ENCODE assay signal across 17 cellular contexts in the genomic region with DNA sequence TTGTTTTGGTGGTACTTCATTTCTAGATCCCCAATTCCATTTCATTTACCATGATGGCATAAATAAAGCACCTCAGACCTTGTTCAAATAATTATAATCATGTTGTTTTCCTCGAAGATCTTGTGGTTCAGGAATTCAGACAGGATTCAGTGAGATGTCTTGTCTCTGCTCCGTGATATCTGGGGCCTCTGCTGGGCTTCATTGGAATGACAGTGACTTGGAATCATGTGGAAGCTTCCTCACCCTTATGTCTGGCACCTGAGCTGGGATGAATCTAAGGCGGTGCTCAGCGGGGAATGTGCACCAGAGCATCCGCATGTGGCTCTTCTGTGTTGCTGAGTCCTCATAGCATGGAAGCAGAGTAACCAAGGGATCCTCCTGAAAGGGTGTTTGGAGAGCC.
DNase-seq lines count a peak whose midpoint lies in the region; ATAC-seq, FAIRE-seq and TF ChIP-seq lines count a peak whose summit lies in the region.
"Had no signal": no experiment of that assay in that cellular context is flagged by ENCODE, and none has a peak within 500 bp of the region (broad histone marks: within the 10 kb centered on the region; RNA-seq: fewer than 3 reads in every experiment).

No MANE protein-coding gene starts in this region.

- H3K27ac Mint-ChIP-seq in nephron progenitor cell (no peak overlapping the region), CD14-positive monocyte (no peak overlapping the region)

- no peak overlapping the region for H3K9ac ChIP-seq in PC-3 (ENCODE audit: low read length)
- H3K9ac ChIP-seq in H1 (replicated peaks in 1 of 4; ENCODE audit: extremely low read depth in 1 of 4, low read depth in 3 of 4, low read length in 3 of 4): no peak overlapping the region

- CTCF ChIA-PET in PC-3 (lab: Charles Lee): no interaction called here
- CTCF ChIA-PET in H1 (lab: Charles Lee; ENCODE audit: partially characterized antibody): interaction anchor here (0.5 to 2.1 kb wide), 8 partner anchors 9 to 372 kb away, joined by 3 to 5 read pairs (median 4); no protein-coding TSS in a partner anchor

- H3K9me3 ChIP-seq in PC-3 (ENCODE audit: low read length) (no peaks in the 10 kb centered on the region), H1 (ENCODE audit: insufficient read depth in 2 of 2, low read depth in 1 of 2, low read length in 1 of 2) (no peaks in the 10 kb centered on the region)
- H3K9me3 ChIP-seq: prostate gland had no signal

- H3K9me3 Mint-ChIP-seq in nephron progenitor cell: no peaks in the 10 kb centered on the region
- H3K9me3 Mint-ChIP-seq in CD14-positive monocyte: peaks cover 4 to 8% (median 5%) of the 10 kb centered on the region in 7 donors

- H3K4me3 Mint-ChIP-seq in nephron progenitor cell (no peak overlapping the region), CD14-positive monocyte (no peak overlapping the region)

- H2BK120ac ChIP-seq in H1 (replicated peaks; ENCODE audit: low read depth, low read length): no peak overlapping the region

- no peaks in the 10 kb centered on the region for H3K79me1 ChIP-seq in H1 (ENCODE audit: low read depth, low read length)

- H2AFZ ChIP-seq in PC-3 (ENCODE audit: low read length) (no peak overlapping the region), H1 (ENCODE audit: low read length) (no peak overlapping the region)
- H2AFZ ChIP-seq: hepatocyte had no signal

- H3K4me1 ChIP-seq in PC-3 (ENCODE audit: insufficient read depth, low read length): no peaks in the 10 kb centered on the region
- no peaks in the 10 kb centered on the region for H3K4me1 ChIP-seq in H1 (replicated peaks in 1 of 4; ENCODE audit: control insufficient read depth in 3 of 4, insufficient read depth in 4 of 4, low read length in 3 of 4)
- H3K4me1 ChIP-seq: prostate gland had no signal

- no peak overlapping the region for H3K4me3 ChIP-seq in PC-3 (ENCODE audit: low read length)
- H3K4me3 ChIP-seq in H1 (ENCODE audit: extremely low read depth in 1 of 4, insufficient read depth in 2 of 4, low read depth in 3 of 4, low read length in 4 of 4): no peak overlapping the region
- H3K4me3 ChIP-seq: hepatocyte, prostate gland had no signal

- H3K27me3 Mint-ChIP-seq in nephron progenitor cell (ENCODE audit: low read depth, poor library complexity) (no peaks in the 10 kb centered on the region), CD14-positive monocyte (ENCODE audit: low read depth in 3 of 3) (no peaks in the 10 kb centered on the region)

- no peak overlapping the region for H2BK5ac ChIP-seq in H1 (ENCODE audit: low read depth, low read length)

- no peak overlapping the region for H3K27ac ChIP-seq in PC-3 (ENCODE audit: low read length)
- H3K27ac ChIP-seq in H1 (ENCODE audit: low read depth, low read length): no peak overlapping the region
- H3K27ac ChIP-seq: hepatocyte, prostate gland had no signal

- TF ChIP-seq EP300 in H1 (IDR thresholded peaks at IDR 0.05; ENCODE audit: borderline replicate concordance in 1 of 2, low read depth in 2 of 2, low read length in 2 of 2): no peak

- POLR2A ChIA-PET in PC-3 (lab: Charles Lee; ENCODE audit: unreplicated experiment): no interaction called here
- POLR2A ChIA-PET in H1 (lab: Charles Lee; ENCODE audit: partially characterized antibody): no interaction called here

- H2BK12ac ChIP-seq in H1 (ENCODE audit: low read depth, low read length): no peak overlapping the region

- no peaks in the 10 kb centered on the region for H3K36me3 ChIP-seq in PC-3 (ENCODE audit: low read depth, low read length)
- H3K36me3 ChIP-seq in H1 (ENCODE audit: control insufficient read depth in 2 of 4, insufficient read depth in 4 of 4, low read length in 3 of 4): no peaks in the 10 kb centered on the region
- H3K36me3 ChIP-seq: prostate gland had no signal

- no peak overlapping the region for H3K23ac ChIP-seq in H1 (ENCODE audit: insufficient read length)

- no peaks in the 10 kb centered on the region for H3F3A ChIP-seq in PC-3 (ENCODE audit: low read length, unreplicated experiment)

- ATAC-seq in PC-3: peak; percentile 62
- ATAC-seq: left lobe of liver had no signal

- no peak overlapping the region for H3K4ac ChIP-seq in H1 (replicated peaks; ENCODE audit: insufficient read length, low read depth, low read length)

- H2AK5ac ChIP-seq in H1 (ENCODE audit: low read depth, low read length): no peak overlapping the region

- no peak overlapping the region for H4K91ac ChIP-seq in H1 (replicated peaks; ENCODE audit: insufficient read length, low read length)

- H3K14ac ChIP-seq in H1 (ENCODE audit: insufficient read length): no peak overlapping the region

- TF ChIP-seq RAD21 in H1 (IDR thresholded peaks at IDR 0.05 in 1 of 2, conservative IDR thresholded peaks at IDR 0.05 in 1 of 2; ENCODE audit: low read depth in 2 of 2, low read length in 2 of 2): peak; percentile 21 to 49

- BruUV-seq in PC-3 (replicated peaks; lab: Mats Ljungman, UMichigan): no TSS peak

- TF ChIP-seq POLR2A in H1 (IDR thresholded peaks at IDR 0.05; ENCODE audit: control extremely low read depth in 1 of 2, low read depth in 2 of 2, low read length in 2 of 2): no peak

- H3K56ac ChIP-seq in H1 (replicated peaks; ENCODE audit: insufficient read length, low read depth, low read length): no peak overlapping the region

- no peak overlapping the region for H2BK20ac ChIP-seq in H1 (ENCODE audit: low read length)

- H3K4me1 Mint-ChIP-seq in nephron progenitor cell: no peaks in the 10 kb centered on the region
- H3K4me1 Mint-ChIP-seq in CD14-positive monocyte: no peaks in the 10 kb centered on the region

- H4K8ac ChIP-seq in H1 (ENCODE audit: extremely low read depth, insufficient read depth, low read length): no peak overlapping the region

- no peak overlapping the region for H4K5ac ChIP-seq in H1 (ENCODE audit: insufficient read length, low read depth, low read length)

- H3K79me2 ChIP-seq in PC-3 (ENCODE audit: low read length) (no peaks in the 10 kb centered on the region), H1 (ENCODE audit: control insufficient read depth in 1 of 2, insufficient read depth in 2 of 2, low read length in 2 of 2) (no peaks in the 10 kb centered on the region)
- H3K79me2 ChIP-seq: hepatocyte had no signal

- intact Hi-C loops in PC-3 (cut with micrococcal nuclease) (loop anchor here (5.0 kb wide), 1 partner anchor 283 kb away; no protein-coding TSS in a partner anchor), CD14-positive monocyte (cut with micrococcal nuclease) (no loop called here)

- no peaks in the 10 kb centered on the region; the same call in 1 of the 2 replicates for H3K23me2 ChIP-seq in H1 (ENCODE audit: low read depth, low read length)

- H4K20me1 ChIP-seq in PC-3 (ENCODE audit: low read length) (no peaks in the 10 kb centered on the region), H1 (replicated peaks in 1 of 2; ENCODE audit: control insufficient read depth in 1 of 2, insufficient read depth in 2 of 2, low read length in 2 of 2) (no peaks in the 10 kb centered on the region)

- no peaks in the 10 kb centered on the region for H3K36me3 Mint-ChIP-seq in nephron progenitor cell (ENCODE audit: low read depth)
- no peaks in the 10 kb centered on the region for H3K36me3 Mint-ChIP-seq in CD14-positive monocyte

- TF ChIP-seq CTCF in PC-3 (conservative IDR thresholded peaks at IDR 0.05; ENCODE audit: low read depth, low read length): peak; percentile 47
- peak in 2 of 3 experiments; percentile 30 to 39; a peak in 2 of 4 replicates for TF ChIP-seq CTCF in H1 (IDR thresholded peaks at IDR 0.05; ENCODE audit: control extremely low read depth in 1 of 3, insufficient read depth in 1 of 3, low read depth in 1 of 3, low read length in 3 of 3)
- peak; percentile 20 for TF ChIP-seq CTCF in nephron progenitor cell (IDR thresholded peaks at IDR 0.05)
- TF ChIP-seq CTCF in CD14-positive monocyte (IDR thresholded peaks at IDR 0.05): no peak

- no peaks in the 10 kb centered on the region for H3K9me2 ChIP-seq in PC-3 (replicated peaks; ENCODE audit: low read length)

- H3K18ac ChIP-seq in H1 (ENCODE audit: extremely low read depth, low read length): no peak overlapping the region

- no peak overlapping the region for H2BK15ac ChIP-seq in H1 (ENCODE audit: low read length)

- H3K27me3 ChIP-seq in PC-3 (ENCODE audit: low read length) (no peaks in the 10 kb centered on the region), H1 (replicated peaks in 1 of 4; ENCODE audit: control insufficient read depth in 3 of 4, extremely low read depth in 1 of 4, insufficient read depth in 3 of 4, low read length in 3 of 4) (no peaks in the 10 kb centered on the region)
- H3K27me3 ChIP-seq: hepatocyte had no signal

- H3K4me2 ChIP-seq in PC-3 (ENCODE audit: low read length) (no peak overlapping the region), H1 (ENCODE audit: insufficient read depth in 1 of 2, low read depth in 2 of 2, low read length in 2 of 2) (no peak overlapping the region)
- H3K4me2 ChIP-seq: hepatocyte had no signal

- FAIRE-seq in H1 (lab: Jason Lieb, UNC): no peak
- FAIRE-seq: TTC549 had no signal

- DNase-seq in GM03348 (ENCODE audit: low spot score) (peak; percentile 12), PC-3 (peak; percentile 46), H1 (ENCODE audit: low read depth in 1 of 2, low spot score in 2 of 2) (no peak), nephron progenitor cell (no peak), activated T-cell treated with anti-CD3 and anti-CD28 coated beads for 4 hours (no peak), CD14-positive monocyte (ENCODE audit: low spot score) (no peak)
- no peak for DNase-seq in activated T-cell treated with anti-CD3 and anti-CD28 coated beads, Interleukin-2, amount 50 U/mL, for 48 hours
- DNase-seq: activated effector memory CD4-positive, alpha-beta T cell treated with Interleukin-2 at 50 U/mL for 16 hours; aorta; GDM1; MV-4-11; NCI-H2081 treated with DMSO at 0.1 percent for 48 hours; SIG-M5 had no signal

- WGBS in H1 (ENCODE audit: extremely low coverage in 1 of 2, insufficient coverage in 1 of 2, insufficient read length in 1 of 2, insufficient replicate concordance in 2 of 2, low coverage in 1 of 2, low lambda C conversion rate in 2 of 2, missing lambda C conversion rate in 1 of 2), 2 experiments: 80% methylated on average over 5 of the region's 5 CpGs; no CpG with 5 or more reads in 1 of the 2 experiments

TF ChIP-seq in H1, 55 proteins besides CTCF, POLR2A, EP300 and RAD21 (continues in another document):
- TF ChIP-seq NANOG (IDR thresholded peaks at IDR 0.05; ENCODE audit: insufficient read depth, low read depth, low read length, poor library complexity, severe bottlenecking) (no peak), TEAD4 (IDR thresholded peaks at IDR 0.05; ENCODE audit: low read depth, low read length) (no peak), FOSL1 (IDR thresholded peaks at IDR 0.05; ENCODE audit: insufficient read depth, low read depth, low read length) (no peak)

Comparison
In these comparisons a context has a peak if more than half of its experiments do, and no peak if none do; other contexts are left out.
1. DNase-seq: peak in GM03348 (single experiment) and PC-3 (single experiment); none in H1 (0 of 2), nephron progenitor cell (single experiment), activated T-cell treated with anti-CD3 and anti-CD28 coated beads for 4 hours (single experiment), activated T-cell treated with anti-CD3 and anti-CD28 coated beads, Interleukin-2, amount 50 U/mL, for 48 hours (0 of 2) and CD14-positive monocyte (single experiment).